In the genomic region with DNA sequence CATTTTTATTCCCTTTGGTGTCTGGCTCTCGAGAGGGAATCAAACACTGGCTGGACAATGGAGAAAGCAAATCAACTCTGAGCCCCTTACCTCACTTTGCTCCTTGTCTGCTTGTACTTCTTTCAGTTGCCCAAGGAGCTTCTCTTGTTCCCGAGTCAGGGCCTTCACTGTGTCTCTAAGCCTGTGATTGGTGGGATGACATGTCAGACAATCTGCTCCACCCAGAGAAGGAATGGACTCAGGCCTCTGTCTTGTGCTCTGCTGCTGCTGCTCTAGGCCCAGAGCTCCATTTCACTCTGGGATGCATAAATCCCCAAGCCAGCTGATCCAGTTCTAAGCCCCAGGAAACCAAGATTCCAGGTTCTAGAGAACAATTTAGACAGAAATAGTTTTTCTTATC, we compare ENCODE assay signal across 16 cellular contexts. TPM values are rescaled to one million over a fixed set of nuclear protein-coding genes. Genes with fewer than 3 reads are reported as not detected.
DNase-seq lines count a peak whose midpoint lies in the region; ATAC-seq and TF ChIP-seq lines count a peak whose summit lies in the region.
"Had no signal": no experiment of that assay in that cellular context is flagged by ENCODE, and none has a peak within 500 bp of the region (broad histone marks: within the 10 kb centered on the region; RNA-seq: fewer than 3 reads in every experiment).

No MANE protein-coding gene starts in this region.

- no peak overlapping the region for H2BK120ac ChIP-seq in H9 (ENCODE audit: low read depth, low read length, poor library complexity, severe bottlenecking)

- POLR2A ChIA-PET in PC-3 (lab: Charles Lee; ENCODE audit: unreplicated experiment): no interaction called here

- no peak overlapping the region for H2AK5ac ChIP-seq in H9 (ENCODE audit: insufficient read length, low read length)

- H3K36me3 Mint-ChIP-seq in H9 (ENCODE audit: insufficient read depth in 1 of 3, low read depth in 3 of 3) (peaks cover 0 to 4% (median 0%) of the 10 kb centered on the region in 3 experiments; a peak in 2 of 7 replicates), neural progenitor cell (peaks cover 18% of the 10 kb centered on the region)

- H3K79me2 ChIP-seq in H9 (ENCODE audit: insufficient read depth, low read length) (no peaks in the 10 kb centered on the region), PC-3 (ENCODE audit: low read length) (no peaks in the 10 kb centered on the region), neural progenitor cell (ENCODE audit: low read depth) (no peaks in the 10 kb centered on the region)

- CTCF ChIA-PET in PC-3 (lab: Charles Lee): interaction anchor here (0.6 kb wide), 1 partner anchor 39 kb away, joined by 5 read pairs; no protein-coding TSS in a partner anchor

- no peak overlapping the region for H4K8ac ChIP-seq in H9 (replicated peaks; ENCODE audit: insufficient read length, low read depth, low read length)

- peak; percentile 72 for DNase-seq in H9
- DNase-seq in PC-3: no peak
- peak; percentile 17 for DNase-seq in epithelial cell of esophagus (ENCODE audit: low read depth)
- peak; percentile 61 for DNase-seq in neural progenitor cell (ENCODE audit: low spot score)
- DNase-seq in COR-L47 (lab: John Stamatoyannopoulos, UW): no peak
- no peak for DNase-seq in nucleus accumbens (lab: John Stamatoyannopoulos, UW)
- no peak for DNase-seq in activated T-cell treated with anti-CD3 and anti-CD28 coated beads, Interleukin-2, amount 50 U/mL, for 48 hours
- no peak for DNase-seq in NK-92 (lab: John Stamatoyannopoulos, UW; ENCODE audit: unreplicated experiment)
- DNase-seq: BE2C; Calu3; CD4-positive, alpha-beta T cell; GM23248; NCI-H187 treated with DMSO at 0.1 percent for 48 hours; NCI-H69; SJCRH30 had no signal

- H2AFZ ChIP-seq in H9 (ENCODE audit: low read length): no peak overlapping the region
- no peak overlapping the region for H2AFZ ChIP-seq in PC-3 (ENCODE audit: low read length)
- H2AFZ ChIP-seq in neural progenitor cell (replicated peaks): no peak overlapping the region
- H2AFZ ChIP-seq: GM23248 had no signal

- H3K27me3 ChIP-seq in H9 (ENCODE audit: insufficient read depth, low read length) (no peaks in the 10 kb centered on the region), PC-3 (ENCODE audit: low read length) (no peaks in the 10 kb centered on the region), neural progenitor cell (no peaks in the 10 kb centered on the region)
- H3K27me3 ChIP-seq: BE2C, SJCRH30 had no signal

- H3K36me3 ChIP-seq in PC-3 (ENCODE audit: low read depth, low read length) (no peaks in the 10 kb centered on the region; the same call in 1 of the 2 replicates), neural progenitor cell (no peaks in the 10 kb centered on the region)
- H3K36me3 ChIP-seq: BE2C, SJCRH30 had no signal

- H3K27me3 Mint-ChIP-seq in H9 (ENCODE audit: low read depth) (peaks cover 3% of the 10 kb centered on the region; the same call in 1 of the 2 replicates), neural progenitor cell (ENCODE audit: insufficient read depth, low read depth) (peaks cover 5% of the 10 kb centered on the region)
- H3K27me3 Mint-ChIP-seq: CD4-positive, alpha-beta T cell had no signal

- H4K91ac ChIP-seq in H9 (ENCODE audit: insufficient read length, low read depth, low read length): no peak overlapping the region

- TF ChIP-seq CTCF in H9 (conservative IDR thresholded peaks at IDR 0.05) (no peak), PC-3 (conservative IDR thresholded peaks at IDR 0.05; ENCODE audit: low read depth, low read length) (no peak), epithelial cell of esophagus (IDR thresholded peaks at IDR 0.05; ENCODE audit: insufficient read depth, low read depth, low read length, missing control alignments) (no peak), neural progenitor cell (IDR thresholded peaks at IDR 0.05) (no peak)

- no peak overlapping the region for H2BK5ac ChIP-seq in H9 (ENCODE audit: insufficient read length, low read length)

- H3K9me3 ChIP-seq in H9 (ENCODE audit: control insufficient read depth, low read depth, low read length): no peaks in the 10 kb centered on the region
- no peaks in the 10 kb centered on the region for H3K9me3 ChIP-seq in PC-3 (ENCODE audit: low read length)
- no peaks in the 10 kb centered on the region for H3K9me3 ChIP-seq in neural progenitor cell (ENCODE audit: low read depth)
- H3K9me3 ChIP-seq: BE2C, SJCRH30 had no signal

- H2BK12ac ChIP-seq in H9 (ENCODE audit: insufficient read length, low read depth, low read length): no peak overlapping the region

- H3K14ac ChIP-seq in H9 (ENCODE audit: insufficient read depth, low read length): no peak overlapping the region

- no peak overlapping the region for H3K23ac ChIP-seq in H9 (ENCODE audit: insufficient read length, low read depth, low read length)

- H3K18ac ChIP-seq in H9 (ENCODE audit: insufficient read length, low read depth, low read length): no peak overlapping the region

- H3K27ac ChIP-seq in H9 (ENCODE audit: insufficient read length, low read depth, low read length) (no peak overlapping the region), PC-3 (ENCODE audit: low read length) (no peak overlapping the region), neural progenitor cell (no peak overlapping the region)
- H3K27ac ChIP-seq: GM23248, SJCRH30 had no signal

- H3K27ac Mint-ChIP-seq in H9: no peak overlapping the region
- H3K27ac Mint-ChIP-seq in neural progenitor cell: no peak overlapping the region
- H3K27ac Mint-ChIP-seq: CD4-positive, alpha-beta T cell had no signal

- no TSS peak for BruUV-seq in PC-3 (replicated peaks; lab: Mats Ljungman, UMichigan)

- intact Hi-C loops in PC-3 (cut with micrococcal nuclease): no loop called here

- H3K4me1 Mint-ChIP-seq in H9 (peaks cover 0 to 5% of the 10 kb centered on the region in 2 experiments; a peak in 1 of 4 replicates), neural progenitor cell (no peaks in the 10 kb centered on the region)

- H3K9ac ChIP-seq in H9 (ENCODE audit: extremely low read depth, insufficient read length, low read length): no peak overlapping the region
- no peak overlapping the region for H3K9ac ChIP-seq in PC-3 (ENCODE audit: low read length)
- H3K9ac ChIP-seq in neural progenitor cell: no peak overlapping the region
- H3K9ac ChIP-seq: GM23248 had no signal

- no peaks in the 10 kb centered on the region for H3K9me2 ChIP-seq in PC-3 (replicated peaks; ENCODE audit: low read length)

- H3T11ph ChIP-seq in H9 (ENCODE audit: low read length): no peak overlapping the region

- H3K79me1 ChIP-seq in H9 (ENCODE audit: insufficient read depth, low read depth, low read length, poor library complexity, severe bottlenecking): no peaks in the 10 kb centered on the region

- H3K4ac ChIP-seq in H9 (ENCODE audit: low read depth, low read length): no peak overlapping the region

- no CpG with 5 or more reads among the region's 2 CpGs for WGBS in H9 (ENCODE audit: extremely low coverage, insufficient read length, low lambda C conversion rate)

- H3K4me3 Mint-ChIP-seq in H9 (no peak overlapping the region), neural progenitor cell (no peak overlapping the region)
- H3K4me3 Mint-ChIP-seq: CD4-positive, alpha-beta T cell had no signal

- H4K20me1 ChIP-seq in H9 (ENCODE audit: control insufficient read depth, insufficient read depth, insufficient read length) (no peaks in the 10 kb centered on the region), PC-3 (ENCODE audit: low read length) (no peaks in the 10 kb centered on the region), neural progenitor cell (ENCODE audit: low read depth) (no peaks in the 10 kb centered on the region)

- ATAC-seq in PC-3: peak; percentile 33; the same call in 1 of the 2 replicates

- no peaks in the 10 kb centered on the region; a peak in 1 of 5 replicates for H3K9me3 Mint-ChIP-seq in H9
- no peaks in the 10 kb centered on the region for H3K9me3 Mint-ChIP-seq in neural progenitor cell
- H3K9me3 Mint-ChIP-seq: CD4-positive, alpha-beta T cell had no signal

- no peak overlapping the region for H3K56ac ChIP-seq in H9 (ENCODE audit: insufficient read length, low read depth, low read length)

- no peak overlapping the region for H2BK15ac ChIP-seq in H9 (ENCODE audit: low read depth, low read length)

- H3F3A ChIP-seq in PC-3 (ENCODE audit: low read length, unreplicated experiment): no peaks in the 10 kb centered on the region
- H3F3A ChIP-seq in neural progenitor cell (ENCODE audit: low read depth): no peaks in the 10 kb centered on the region

- no peak overlapping the region for H2BK20ac ChIP-seq in H9 (ENCODE audit: low read depth, low read length, poor library complexity, severe bottlenecking)

- H3K23me2 ChIP-seq in H9 (ENCODE audit: insufficient read length, low read depth, low read length, poor library complexity, severe bottlenecking): no peaks in the 10 kb centered on the region

- H3K4me1 ChIP-seq in H9 (ENCODE audit: insufficient read depth, low read length) (no peaks in the 10 kb centered on the region), PC-3 (ENCODE audit: insufficient read depth, low read length) (no peaks in the 10 kb centered on the region), neural progenitor cell (no peaks in the 10 kb centered on the region)
- H3K4me1 ChIP-seq: BE2C, SJCRH30 had no signal

- no peak overlapping the region for H4K5ac ChIP-seq in H9 (ENCODE audit: insufficient read length, low read depth, low read length)

- H3K4me3 ChIP-seq in PC-3 (ENCODE audit: low read length): no peak overlapping the region
- H3K4me3 ChIP-seq in epithelial cell of esophagus (ENCODE audit: low read length): no peak overlapping the region
- no peak overlapping the region for H3K4me3 ChIP-seq in neural progenitor cell
- H3K4me3 ChIP-seq: GM23248, SJCRH30 had no signal

- H3K4me2 ChIP-seq in H9 (ENCODE audit: insufficient read depth, insufficient read length, low read length) (no peak overlapping the region), PC-3 (ENCODE audit: low read length) (no peak overlapping the region), neural progenitor cell (no peak overlapping the region)

RNA-seq across cellular contexts. Expression of gene CALCOCO1, which starts 7.6 kb away (rescaled TPM):
- total RNA-seq in H9 (2021) (21.5 and 22.3 TPM in 2 replicates), PC-3 (2014; rRNA removed) (20.4 and 30.6 TPM in 2 replicates), neural progenitor cell (ENCODE audit: low replicate concordance) (25.3 and 46.0 TPM in 2 replicates)

RNA-seq across cellular contexts. Expression of gene CISTR, which starts 32.1 kb away (rescaled TPM):
- not detected in 2 replicates for total RNA-seq in H9 (2021)
- not detected in 2 replicates for total RNA-seq in PC-3 (2014; rRNA removed)
- not detected in 2 replicates for total RNA-seq in neural progenitor cell (ENCODE audit: low replicate concordance)
- total RNA-seq: Calu3; CD4-positive, alpha-beta T cell; G401; GM23248; SJCRH30 had no signal

RNA-seq across cellular contexts. Expression of gene ATP5MC2, which starts 43.8 kb away (rescaled TPM):
- total RNA-seq in H9 (2021) (379 and 389 TPM in 2 replicates), PC-3 (2014; rRNA removed) (244 and 322 TPM in 2 replicates), neural progenitor cell (ENCODE audit: low replicate concordance) (461 and 715 TPM in 2 replicates)

Comparison
In these comparisons a context has a peak if more than half of its experiments do, and no peak if none do; other contexts are left out.
1. DNase-seq: peak in H9 (single experiment), epithelial cell of esophagus (single experiment) and neural progenitor cell (single experiment); none in PC-3 (single experiment), COR-L47 (single experiment), nucleus accumbens (0 of 56), activated T-cell treated with anti-CD3 and anti-CD28 coated beads, Interleukin-2, amount 50 U/mL, for 48 hours (0 of 2) and NK-92 (single experiment).